In the genomic region with DNA sequence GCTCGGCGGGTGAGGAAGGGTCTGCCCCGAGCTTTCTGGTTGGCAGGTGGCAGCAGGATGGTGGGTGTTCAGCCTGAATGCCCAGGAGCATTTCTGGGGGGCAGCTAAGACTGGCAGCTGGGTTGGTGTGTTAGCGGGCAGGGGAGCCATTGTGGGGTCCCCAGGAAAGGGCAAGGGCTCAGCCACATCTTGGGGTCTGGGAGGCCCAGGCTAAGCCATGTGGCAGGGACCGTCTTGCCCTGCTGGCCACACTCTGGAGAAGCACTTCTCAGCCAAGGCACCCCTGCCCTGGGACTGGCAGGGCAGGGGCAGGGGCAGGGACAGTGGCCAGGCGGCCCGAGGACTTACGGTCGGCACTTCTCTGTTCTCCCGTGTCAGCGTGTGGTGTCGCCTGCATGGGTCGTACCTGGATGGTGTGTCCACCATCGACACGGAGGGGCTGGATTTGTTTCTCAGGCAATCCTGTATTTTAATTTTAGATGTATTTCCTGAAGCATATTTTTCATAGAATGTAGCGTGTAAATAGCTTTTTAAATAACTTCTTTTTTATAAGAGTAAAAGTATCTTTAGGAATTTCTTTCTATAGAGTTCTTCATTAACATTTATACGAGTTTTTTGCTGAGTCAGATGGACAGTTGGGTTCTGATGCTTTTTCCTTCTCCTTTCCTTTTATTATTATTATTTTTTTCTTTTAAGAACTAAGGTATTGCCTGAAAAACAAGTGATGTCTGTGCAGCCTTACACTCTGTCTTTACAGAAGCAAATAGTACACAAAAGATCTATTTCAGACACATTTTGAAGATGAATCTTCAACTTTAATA, we compare ENCODE assay signal across 14 cellular contexts.
DNase-seq lines count a peak whose midpoint lies in the region; ATAC-seq and TF ChIP-seq lines count a peak whose summit lies in the region.
"Had no signal": no experiment of that assay in that cellular context is flagged by ENCODE, and none has a peak within 500 bp of the region (broad histone marks: within the 10 kb centered on the region; RNA-seq: fewer than 3 reads in every experiment).

No MANE protein-coding gene starts in this region.

- no peak overlapping the region for H3K4me3 Mint-ChIP-seq in activated CD8-positive, alpha-beta T cell treated with anti-CD3 and anti-CD28 coated beads, Interleukin-2, amount 10 ng/mL, durations not matched to agents 7 days and 5 days
- no peak overlapping the region for H3K4me3 Mint-ChIP-seq in activated CD8-positive, alpha-beta T cell treated with anti-CD3 and anti-CD28 coated beads for 36 hours
- H3K4me3 Mint-ChIP-seq in activated CD4-positive, alpha-beta memory T cell treated with anti-CD3 and anti-CD28 coated beads, Interleukin-2, amount 10 ng/mL, durations not matched to agents 7 days and 5 days, result no peak overlapping the region
- H3K4me3 Mint-ChIP-seq: naive thymus-derived CD8-positive, alpha-beta T cell had no signal

- no peaks in the 10 kb centered on the region for H3K4me1 Mint-ChIP-seq in activated CD8-positive, alpha-beta T cell treated with anti-CD3 and anti-CD28 coated beads, Interleukin-2, amount 10 ng/mL, durations not matched to agents 7 days and 5 days (ENCODE audit: low read depth)
- no peaks in the 10 kb centered on the region for H3K4me1 Mint-ChIP-seq in activated CD8-positive, alpha-beta T cell treated with anti-CD3 and anti-CD28 coated beads for 36 hours (ENCODE audit: low read depth)
- H3K4me1 Mint-ChIP-seq in activated CD4-positive, alpha-beta memory T cell treated with anti-CD3 and anti-CD28 coated beads, Interleukin-2, amount 10 ng/mL, durations not matched to agents 7 days and 5 days, result no peaks in the 10 kb centered on the region

- H3K27ac Mint-ChIP-seq in activated CD8-positive, alpha-beta T cell treated with anti-CD3 and anti-CD28 coated beads, Interleukin-2, amount 10 ng/mL, durations not matched to agents 7 days and 5 days, result no peak overlapping the region
- no peak overlapping the region for H3K27ac Mint-ChIP-seq in activated CD8-positive, alpha-beta T cell treated with anti-CD3 and anti-CD28 coated beads for 36 hours
- no peak overlapping the region for H3K27ac Mint-ChIP-seq in activated CD4-positive, alpha-beta memory T cell treated with anti-CD3 and anti-CD28 coated beads, Interleukin-2, amount 10 ng/mL, durations not matched to agents 7 days and 5 days

- CTCF ChIA-PET in activated CD8-positive, alpha-beta T cell treated with anti-CD3 and anti-CD28 coated beads, Interleukin-2, amount 10 ng/mL, durations not matched to agents 7 days and 5 days (lab: Charles Lee), result no interaction called here
- CTCF ChIA-PET in activated CD8-positive, alpha-beta T cell treated with anti-CD3 and anti-CD28 coated beads for 36 hours (lab: Charles Lee), result interaction anchor here (1.1 kb wide), 1 partner anchor 285 kb away, joined by 7 read pairs; no protein-coding TSS in a partner anchor
- CTCF ChIA-PET in activated CD4-positive, alpha-beta memory T cell treated with anti-CD3 and anti-CD28 coated beads, Interleukin-2, amount 10 ng/mL, durations not matched to agents 7 days and 5 days (lab: Charles Lee), result no interaction called here

- no peaks in the 10 kb centered on the region for H3K4me1 ChIP-seq in right atrium auricular region
- H3K4me1 ChIP-seq: foreskin keratinocyte had no signal

- H3K36me3 Mint-ChIP-seq in activated CD8-positive, alpha-beta T cell treated with anti-CD3 and anti-CD28 coated beads, Interleukin-2, amount 10 ng/mL, durations not matched to agents 7 days and 5 days (ENCODE audit: low read depth), result peaks cover 2% of the 10 kb centered on the region
- peaks cover 12% of the 10 kb centered on the region for H3K36me3 Mint-ChIP-seq in activated CD8-positive, alpha-beta T cell treated with anti-CD3 and anti-CD28 coated beads for 36 hours (ENCODE audit: low read depth)
- peaks cover 5% of the 10 kb centered on the region for H3K36me3 Mint-ChIP-seq in activated CD4-positive, alpha-beta memory T cell treated with anti-CD3 and anti-CD28 coated beads, Interleukin-2, amount 10 ng/mL, durations not matched to agents 7 days and 5 days (ENCODE audit: low read depth)

- DNase-seq in activated CD8-positive, alpha-beta T cell treated with anti-CD3 and anti-CD28 coated beads, Interleukin-2, amount 10 ng/mL, durations not matched to agents 7 days and 5 days, result peak; percentile 15
- DNase-seq in activated CD8-positive, alpha-beta T cell treated with anti-CD3 and anti-CD28 coated beads for 36 hours, result no peak
- DNase-seq in activated CD4-positive, alpha-beta memory T cell treated with anti-CD3 and anti-CD28 coated beads, Interleukin-2, amount 10 ng/mL, durations not matched to agents 7 days and 5 days, result peak; percentile 11
- DNase-seq in right atrium auricular region (ENCODE audit: low spot score) (peak; percentile 56), SHP77 treated with DMSO at 0.1 percent for 48 hours (lab: John Stamatoyannopoulos, UW) (no peak)
- DNase-seq in stimulated activated CD8-positive, alpha-beta memory T cell treated with anti-CD3 and anti-CD28 coated beads, Interleukin-4, amount 100 ng/mL, for 48 hours, result peak; percentile 14
- DNase-seq: amygdala, foreskin keratinocyte, NCI-H2081 treated with DMSO at 0.1 percent for 48 hours, trophoblast cell had no signal

- no peaks in the 10 kb centered on the region for H3K9me3 ChIP-seq in right atrium auricular region

- no peak for TF ChIP-seq CTCF in activated CD8-positive, alpha-beta T cell treated with anti-CD3 and anti-CD28 coated beads for 36 hours (IDR thresholded peaks at IDR 0.05)
- TF ChIP-seq CTCF in right atrium auricular region (IDR thresholded peaks at IDR 0.05), result no peak

- H3K9me3 Mint-ChIP-seq in activated CD8-positive, alpha-beta T cell treated with anti-CD3 and anti-CD28 coated beads, Interleukin-2, amount 10 ng/mL, durations not matched to agents 7 days and 5 days (ENCODE audit: insufficient read depth), result no peaks in the 10 kb centered on the region
- H3K9me3 Mint-ChIP-seq in activated CD8-positive, alpha-beta T cell treated with anti-CD3 and anti-CD28 coated beads for 36 hours, result no peaks in the 10 kb centered on the region
- H3K9me3 Mint-ChIP-seq in activated CD4-positive, alpha-beta memory T cell treated with anti-CD3 and anti-CD28 coated beads, Interleukin-2, amount 10 ng/mL, durations not matched to agents 7 days and 5 days, result no peaks in the 10 kb centered on the region
- H3K9me3 Mint-ChIP-seq: naive thymus-derived CD8-positive, alpha-beta T cell had no signal

- no peak overlapping the region for H3K4me3 ChIP-seq in right atrium auricular region
- H3K4me3 ChIP-seq: smooth muscle cell had no signal

- peaks cover 50% of the 10 kb centered on the region for H3K36me3 ChIP-seq in right atrium auricular region

- POLR2A ChIA-PET in activated CD8-positive, alpha-beta T cell treated with anti-CD3 and anti-CD28 coated beads, Interleukin-2, amount 10 ng/mL, durations not matched to agents 7 days and 5 days (lab: Charles Lee), result no interaction called here
- POLR2A ChIA-PET in activated CD8-positive, alpha-beta T cell treated with anti-CD3 and anti-CD28 coated beads for 36 hours (lab: Charles Lee), result no interaction called here
- POLR2A ChIA-PET in activated CD4-positive, alpha-beta memory T cell treated with anti-CD3 and anti-CD28 coated beads, Interleukin-2, amount 10 ng/mL, durations not matched to agents 7 days and 5 days (lab: Charles Lee), result interaction anchor here (1.0 kb wide), 1 partner anchor 286 kb away, joined by 3 read pairs; no protein-coding TSS in a partner anchor

- no peaks in the 10 kb centered on the region for H3K27me3 ChIP-seq in right atrium auricular region
- H3K27me3 ChIP-seq: foreskin keratinocyte had no signal

- no peaks in the 10 kb centered on the region for H3K27me3 Mint-ChIP-seq in activated CD8-positive, alpha-beta T cell treated with anti-CD3 and anti-CD28 coated beads, Interleukin-2, amount 10 ng/mL, durations not matched to agents 7 days and 5 days (ENCODE audit: low read depth)
- H3K27me3 Mint-ChIP-seq in activated CD8-positive, alpha-beta T cell treated with anti-CD3 and anti-CD28 coated beads for 36 hours, result no peaks in the 10 kb centered on the region
- no peaks in the 10 kb centered on the region for H3K27me3 Mint-ChIP-seq in activated CD4-positive, alpha-beta memory T cell treated with anti-CD3 and anti-CD28 coated beads, Interleukin-2, amount 10 ng/mL, durations not matched to agents 7 days and 5 days

- ATAC-seq in activated CD8-positive, alpha-beta T cell treated with anti-CD3 and anti-CD28 coated beads, Interleukin-2, amount 10 ng/mL, durations not matched to agents 7 days and 5 days, result no peak
- no peak for ATAC-seq in activated CD8-positive, alpha-beta T cell treated with anti-CD3 and anti-CD28 coated beads for 36 hours
- no peak for ATAC-seq in HG03432 (IDR thresholded peaks at IDR 0.05; ENCODE audit: unreplicated experiment)
- no peak for ATAC-seq in HG02642 (IDR thresholded peaks at IDR 0.05; ENCODE audit: poor library complexity, unreplicated experiment)
- ATAC-seq: foreskin keratinocyte; naive thymus-derived CD8-positive, alpha-beta T cell had no signal

- H3K27ac ChIP-seq in right atrium auricular region, result no peak overlapping the region
- H3K27ac ChIP-seq: foreskin keratinocyte had no signal

- intact Hi-C loops in activated CD8-positive, alpha-beta T cell treated with anti-CD3 and anti-CD28 coated beads for 36 hours (cut with micrococcal nuclease), result no loop called here

Comparison
In these comparisons a context has a peak if more than half of its experiments do, and no peak if none do; other contexts are left out.
1. DNase-seq: peak in activated CD8-positive, alpha-beta T cell treated with anti-CD3 and anti-CD28 coated beads, Interleukin-2, amount 10 ng/mL, durations not matched to agents 7 days and 5 days (single experiment), activated CD4-positive, alpha-beta memory T cell treated with anti-CD3 and anti-CD28 coated beads, Interleukin-2, amount 10 ng/mL, durations not matched to agents 7 days and 5 days (single experiment), right atrium auricular region (single experiment) and stimulated activated CD8-positive, alpha-beta memory T cell treated with anti-CD3 and anti-CD28 coated beads, Interleukin-4, amount 100 ng/mL, for 48 hours (single experiment); none in activated CD8-positive, alpha-beta T cell treated with anti-CD3 and anti-CD28 coated beads for 36 hours (single experiment) and SHP77 treated with DMSO at 0.1 percent for 48 hours (single experiment).